21 cellular contexts compared by ENCODE assay signal in the genomic region with DNA sequence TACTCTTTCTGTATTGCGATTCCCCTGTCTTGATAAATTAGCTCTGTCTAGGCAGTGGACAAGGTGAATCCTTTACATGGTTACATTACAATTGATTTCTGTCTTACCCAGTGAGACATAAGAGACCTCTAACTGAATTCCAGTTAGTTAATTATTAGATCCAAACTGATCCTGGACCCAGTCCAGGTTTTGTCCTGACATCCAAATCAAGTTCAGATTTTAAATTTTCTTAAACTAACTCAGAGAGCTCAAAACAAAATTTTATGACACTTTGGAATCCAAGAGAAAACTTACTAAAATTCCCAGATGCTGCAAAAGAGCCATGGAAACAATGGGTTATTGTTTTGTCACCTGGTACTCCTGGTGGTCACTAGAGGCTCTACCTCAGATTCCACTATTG.
DNase-seq lines count a peak whose midpoint lies in the region; TF ChIP-seq lines count a peak whose summit lies in the region.
"Had no signal": no experiment of that assay in that cellular context is flagged by ENCODE, and none has a peak within 500 bp of the region (broad histone marks: within the 10 kb centered on the region; RNA-seq: fewer than 3 reads in every experiment).

No MANE protein-coding gene starts in this region.

- no peak overlapping the region for H3K4me3 ChIP-seq in epithelial cell of proximal tubule (ENCODE audit: low read depth, low read length)
- H3K4me3 ChIP-seq: A549; BLaER1 treated with 17β-estradiol and CSF1 and Interleukin-3, amounts not matched to agents 10 nM and 100 nM had no signal

- peak; percentile 5 for TF ChIP-seq CTCF in GM12873 (IDR thresholded peaks at IDR 0.05; ENCODE audit: insufficient read depth, low read depth, low read length, missing control alignments)
- TF ChIP-seq CTCF in epithelial cell of proximal tubule (conservative IDR thresholded peaks at IDR 0.05; ENCODE audit: low read depth, low read length), result peak; percentile 50

- in situ Hi-C loops in ACHN (cut with HindIII; ENCODE audit: low pct_ligation_motif_present, low pct_unique_long_range_greater_than_20kb, low sequenced_read_pairs), result loop anchor here (25.0 kb wide), 1 partner anchor 136 kb away; no protein-coding TSS in a partner anchor

- peaks cover 33% of the 10 kb centered on the region for H3K9me3 Mint-ChIP-seq in activated T-helper 1 cell treated with anti-CD3 and anti-CD28 coated beads, Interleukin-12 subunit alpha, Interleukin-12 subunit beta, Interleukin-2, Interleukin-4 antibody, amounts not matched to agents 30 ng/mL and 10 ng/mL and 1 ng/mL, durations not matched to agents 14 hours and 24 hours and 36 hours

- intact Hi-C loops in activated T-helper 1 cell treated with anti-CD3 and anti-CD28 coated beads, Interleukin-12 subunit alpha, Interleukin-12 subunit beta, Interleukin-2, Interleukin-4 antibody, amounts not matched to agents 30 ng/mL and 10 ng/mL and 1 ng/mL, durations not matched to agents 14 hours and 24 hours and 36 hours (cut with micrococcal nuclease), result no loop called here

- peak; percentile 14 for DNase-seq in ACHN
- DNase-seq in epithelial cell of proximal tubule (ENCODE audit: low read depth), result no peak
- DNase-seq in renal cortical epithelial cell (ENCODE audit: low read depth), result peak; percentile 64
- no peak for DNase-seq in iPS-NIHi11 (ENCODE audit: low spot score)
- DNase-seq in NCI-H345 treated with DMSO at 0.1 percent for 48 hours (lab: John Stamatoyannopoulos, UW; ENCODE audit: unreplicated experiment), result no peak
- DNase-seq in activated T-helper 1 cell treated with anti-CD3 and anti-CD28 coated beads, Interleukin-12 subunit alpha, Interleukin-12 subunit beta, Interleukin-2, Interleukin-4 antibody, amounts not matched to agents 30 ng/mL and 10 ng/mL and 1 ng/mL, durations not matched to agents 14 hours and 24 hours and 36 hours (ENCODE audit: low spot score), result no peak
- DNase-seq: AML-193; Caco-2; CD4-positive, alpha-beta T cell; CD8-positive, alpha-beta T cell; DMS 273 treated with DMSO at 0.1 percent for 48 hours; DMS153; DMS53; DMS79; DND-41; EL; GDM1 had no signal

- H3K4me1 Mint-ChIP-seq in activated T-helper 1 cell treated with anti-CD3 and anti-CD28 coated beads, Interleukin-12 subunit alpha, Interleukin-12 subunit beta, Interleukin-2, Interleukin-4 antibody, amounts not matched to agents 30 ng/mL and 10 ng/mL and 1 ng/mL, durations not matched to agents 14 hours and 24 hours and 36 hours (ENCODE audit: low read depth), result no peaks in the 10 kb centered on the region
- H3K4me1 Mint-ChIP-seq: B cell had no signal

- H3K36me3 Mint-ChIP-seq in activated T-helper 1 cell treated with anti-CD3 and anti-CD28 coated beads, Interleukin-12 subunit alpha, Interleukin-12 subunit beta, Interleukin-2, Interleukin-4 antibody, amounts not matched to agents 30 ng/mL and 10 ng/mL and 1 ng/mL, durations not matched to agents 14 hours and 24 hours and 36 hours (ENCODE audit: low read depth), result no peaks in the 10 kb centered on the region
- H3K36me3 Mint-ChIP-seq: CD8-positive, alpha-beta T cell had no signal

- no peaks in the 10 kb centered on the region for H3K27me3 Mint-ChIP-seq in activated T-helper 1 cell treated with anti-CD3 and anti-CD28 coated beads, Interleukin-12 subunit alpha, Interleukin-12 subunit beta, Interleukin-2, Interleukin-4 antibody, amounts not matched to agents 30 ng/mL and 10 ng/mL and 1 ng/mL, durations not matched to agents 14 hours and 24 hours and 36 hours (ENCODE audit: insufficient read depth)
- H3K27me3 Mint-ChIP-seq: B cell; CD4-positive, alpha-beta T cell had no signal

- no peak overlapping the region for H3K27ac Mint-ChIP-seq in activated T-helper 1 cell treated with anti-CD3 and anti-CD28 coated beads, Interleukin-12 subunit alpha, Interleukin-12 subunit beta, Interleukin-2, Interleukin-4 antibody, amounts not matched to agents 30 ng/mL and 10 ng/mL and 1 ng/mL, durations not matched to agents 14 hours and 24 hours and 36 hours
- H3K27ac Mint-ChIP-seq: B cell; CD4-positive, alpha-beta T cell; CD8-positive, alpha-beta T cell had no signal

- no peak overlapping the region for H3K4me3 Mint-ChIP-seq in activated T-helper 1 cell treated with anti-CD3 and anti-CD28 coated beads, Interleukin-12 subunit alpha, Interleukin-12 subunit beta, Interleukin-2, Interleukin-4 antibody, amounts not matched to agents 30 ng/mL and 10 ng/mL and 1 ng/mL, durations not matched to agents 14 hours and 24 hours and 36 hours
- H3K4me3 Mint-ChIP-seq: B cell; CD4-positive, alpha-beta T cell; CD8-positive, alpha-beta T cell had no signal

Comparison
In these comparisons a context has a peak if more than half of its experiments do, and no peak if none do; other contexts are left out.
1. DNase-seq: peak in ACHN (single experiment) and renal cortical epithelial cell (single experiment); none in epithelial cell of proximal tubule (single experiment), iPS-NIHi11 (single experiment), NCI-H345 treated with DMSO at 0.1 percent for 48 hours (single experiment) and activated T-helper 1 cell treated with anti-CD3 and anti-CD28 coated beads, Interleukin-12 subunit alpha, Interleukin-12 subunit beta, Interleukin-2, Interleukin-4 antibody, amounts not matched to agents 30 ng/mL and 10 ng/mL and 1 ng/mL, durations not matched to agents 14 hours and 24 hours and 36 hours (single experiment).